In genomic region chr1:29297476-29297875, GRCh38 we compare ENCODE assay signal across 20 cellular contexts.
DNase-seq lines count a peak whose midpoint lies in the region; ATAC-seq and TF ChIP-seq lines count a peak whose summit lies in the region.
"Had no signal": no experiment of that assay in that cellular context is flagged by ENCODE, and none has a peak within 500 bp of the region (broad histone marks: within the 10 kb centered on the region; RNA-seq: fewer than 3 reads in every experiment).

No MANE protein-coding gene starts in this region.

- ATAC-seq in Panc1 (0 out of 2 replicates have a peak, but pooled peaks have one; percentile 60), SK-N-SH treated with all-trans-retinoic acid at 6 μM for 48 hours (no peak), lower lobe of right lung (no peak)

- no TSS peak for BruUV-seq in Panc1 (replicated peaks; lab: Mats Ljungman, UMichigan)

- H3K36me3 ChIP-seq in Panc1 (ENCODE audit: control insufficient read depth, insufficient read depth, low read length) (no peaks in the 10 kb centered on the region), endodermal cell (ENCODE audit: control insufficient read depth, insufficient read depth, low read length) (no peaks in the 10 kb centered on the region), lower lobe of right lung (peaks cover 26% of the 10 kb centered on the region)

- no peaks in the 10 kb centered on the region for H3K9me3 Mint-ChIP-seq in endodermal cell
- H3K9me3 Mint-ChIP-seq in nephron progenitor cell, result no peaks in the 10 kb centered on the region
- H3K9me3 Mint-ChIP-seq: CD8-positive, alpha-beta memory T cell had no signal

- no peak overlapping the region for H3K9ac ChIP-seq in endodermal cell (ENCODE audit: extremely low read depth, low read length, poor library complexity, severe bottlenecking)

- H3K36me3 Mint-ChIP-seq in endodermal cell (ENCODE audit: low read depth) (peaks cover 54% of the 10 kb centered on the region), nephron progenitor cell (ENCODE audit: low read depth) (peaks cover 75% of the 10 kb centered on the region)
- H3K36me3 Mint-ChIP-seq: CD8-positive, alpha-beta memory T cell; IgD-negative memory B cell had no signal

- H3K4me3 Mint-ChIP-seq in endodermal cell (no peak overlapping the region), nephron progenitor cell (no peak overlapping the region)
- H3K4me3 Mint-ChIP-seq: CD8-positive, alpha-beta memory T cell; IgD-negative memory B cell had no signal

- H3K4me1 Mint-ChIP-seq in endodermal cell (peaks cover 15% of the 10 kb centered on the region), nephron progenitor cell (no peaks in the 10 kb centered on the region)
- H3K4me1 Mint-ChIP-seq: CD8-positive, alpha-beta memory T cell; IgD-negative memory B cell had no signal

- intact Hi-C loops in Panc1 (cut with micrococcal nuclease; ENCODE audit: unreplicated experiment) (no loop called here), lower lobe of right lung (cut with DNase I) (no loop called here)

- H3K27ac Mint-ChIP-seq in endodermal cell (peak overlapping the region; percentile 29), nephron progenitor cell (peak overlapping the region; percentile 18)
- H3K27ac Mint-ChIP-seq: CD8-positive, alpha-beta memory T cell; IgD-negative memory B cell had no signal

- POLR2A ChIA-PET in Panc1 (lab: Charles Lee), result no interaction called here

- no peaks in the 10 kb centered on the region for H3K4me1 ChIP-seq in Panc1 (ENCODE audit: control insufficient read depth, insufficient read depth, low read length)
- peaks cover 4% of the 10 kb centered on the region for H3K4me1 ChIP-seq in endodermal cell (ENCODE audit: control insufficient read depth, insufficient read depth, low read length)
- no peaks in the 10 kb centered on the region for H3K4me1 ChIP-seq in lower lobe of right lung

- H3K27me3 ChIP-seq in Panc1 (ENCODE audit: control insufficient read depth, insufficient read depth, low read length) (no peaks in the 10 kb centered on the region), endodermal cell (ENCODE audit: control insufficient read depth, insufficient read depth, low read length, poor library complexity, severe bottlenecking) (no peaks in the 10 kb centered on the region), lower lobe of right lung (ENCODE audit: low read depth) (no peaks in the 10 kb centered on the region)

- peak; percentile 38 for DNase-seq in ELR (ENCODE audit: low read depth)
- no peak for DNase-seq in Panc1 (ENCODE audit: low read depth, low spot score)
- peak; percentile 59 for DNase-seq in endodermal cell
- DNase-seq in nephron progenitor cell, result no peak
- DNase-seq in NCI-H524 treated with DMSO at 0.1 percent for 48 hours (lab: John Stamatoyannopoulos, UW), result no peak
- no peak for DNase-seq in stimulated activated CD4-positive, alpha-beta T cell treated with anti-CD3 and anti-CD28 coated beads, Interleukin-4, amount 100 ng/mL, for 24 hours
- DNase-seq in lower lobe of right lung, result no peak
- DNase-seq: CD8-positive, alpha-beta memory T cell; GF-D8; Karpas-422; NCI-H1417; NCI-H1694 treated with DMSO at 0.1 percent for 48 hours; NCI-H2081 treated with DMSO at 0.1 percent for 48 hours; NCI-H2171 treated with DMSO at 0.1 percent for 48 hours; NCI-H526 treated with DMSO at 0.1 percent for 48 hours; Right ventricle myocardium superior had no signal

- no peak for TF ChIP-seq CTCF in Panc1 (IDR thresholded peaks at IDR 0.05)
- no peak for TF ChIP-seq CTCF in endodermal cell (conservative IDR thresholded peaks at IDR 0.05)
- no peak for TF ChIP-seq CTCF in nephron progenitor cell (IDR thresholded peaks at IDR 0.05)
- TF ChIP-seq CTCF in lower lobe of right lung (IDR thresholded peaks at IDR 0.05), result no peak

- no peaks in the 10 kb centered on the region for H3K9me3 ChIP-seq in Panc1 (ENCODE audit: control insufficient read depth, insufficient read depth, low read depth, low read length)
- H3K9me3 ChIP-seq in endodermal cell (ENCODE audit: control insufficient read depth, low read length), result no peaks in the 10 kb centered on the region
- no peaks in the 10 kb centered on the region for H3K9me3 ChIP-seq in lower lobe of right lung
- H3K9me3 ChIP-seq: HAP-1 had no signal

- H3K27me3 Mint-ChIP-seq in endodermal cell (ENCODE audit: insufficient read depth) (no peaks in the 10 kb centered on the region), nephron progenitor cell (ENCODE audit: low read depth, poor library complexity) (no peaks in the 10 kb centered on the region)

- no peak overlapping the region for H3K4me3 ChIP-seq in Panc1 (ENCODE audit: low read depth in 2 of 2, low read length in 2 of 2)
- H3K4me3 ChIP-seq in endodermal cell (ENCODE audit: low read length), result no peak overlapping the region
- no peak overlapping the region for H3K4me3 ChIP-seq in lower lobe of right lung
- H3K4me3 ChIP-seq: HAP-1 had no signal

- in situ Hi-C loops in Panc1 (cut with HindIII; ENCODE audit: low pct_unique_long_range_greater_than_20kb, low sequenced_read_pairs), result no loop called here

- H3K27ac ChIP-seq in Panc1 (ENCODE audit: low read length), result no peak overlapping the region
- no peak overlapping the region for H3K27ac ChIP-seq in endodermal cell (ENCODE audit: low read depth, low read length)
- H3K27ac ChIP-seq in lower lobe of right lung, result no peak overlapping the region
- H3K27ac ChIP-seq: C4-2B had no signal

- CTCF ChIA-PET in Panc1 (lab: Charles Lee), result no interaction called here

- WGBS in endodermal cell (ENCODE audit: insufficient coverage in 1 of 2, insufficient read length in 1 of 2), 2 experiments, result 88 to 90% methylated on average over 3 to 5 of the region's 5 CpGs

TF ChIP-seq in SK-N-SH treated with all-trans-retinoic acid at 6 μM for 48 hours, 23 proteins besides CTCF, POLR2A, EP300 and RAD21:
- TF ChIP-seq CSDC2 (CRISPR knock-in tag; IDR thresholded peaks at IDR 0.05), result no peak
TF ChIP-seq in SK-N-SH treated with all-trans-retinoic acid at 6 μM for 48 hours: peak in this region for 0.

Comparison
In these comparisons a context has a peak if more than half of its experiments do, and no peak if none do; other contexts are left out.
1. DNase-seq: peak in ELR (single experiment) and endodermal cell (single experiment); none in Panc1 (single experiment), nephron progenitor cell (single experiment), NCI-H524 treated with DMSO at 0.1 percent for 48 hours (single experiment), stimulated activated CD4-positive, alpha-beta T cell treated with anti-CD3 and anti-CD28 coated beads, Interleukin-4, amount 100 ng/mL, for 24 hours (single experiment) and lower lobe of right lung (single experiment).